ENCODE assay signal across 23 cellular contexts in genomic region chr17:35972066-35972465, GRCh38. TPM values are rescaled to one million over a fixed set of nuclear protein-coding genes. Genes with fewer than 3 reads are reported as not detected.
DNase-seq lines count a peak whose midpoint lies in the region; ATAC-seq, FAIRE-seq and TF ChIP-seq lines count a peak whose summit lies in the region.
"Had no signal": no experiment of that assay in that cellular context is flagged by ENCODE, and none has a peak within 500 bp of the region (broad histone marks: within the 10 kb centered on the region; RNA-seq: fewer than 3 reads in every experiment).

No MANE protein-coding gene starts in this region.

- H3K27ac ChIP-seq in HepG2 (ENCODE audit: extremely low read length, insufficient read depth, low read length), result peak overlapping the region; percentile 85

- no peaks in the 10 kb centered on the region for H3K9me3 ChIP-seq in HepG2 (ENCODE audit: low read length)
- H3K9me3 ChIP-seq: BE2C had no signal

- H2AFZ ChIP-seq in HepG2 (ENCODE audit: low read length), result no peak overlapping the region
- H2AFZ ChIP-seq: GM23338 had no signal

- peak overlapping the region; percentile 68 for H3K4me2 ChIP-seq in HepG2 (ENCODE audit: low read depth, low read length)
- H3K4me2 ChIP-seq: GM23338 had no signal

- no peak for TF ChIP-seq RAD21 in HepG2 (CRISPR knock-in tag; IDR thresholded peaks at IDR 0.05)

- ATAC-seq in HepG2, result no peak
- ATAC-seq in HG02884 (IDR thresholded peaks at IDR 0.05; ENCODE audit: unreplicated experiment), result no peak
- ATAC-seq: GM23338 had no signal

- H3K79me2 ChIP-seq in HepG2 (ENCODE audit: insufficient read depth, low read length), result no peaks in the 10 kb centered on the region

- BruUV-seq in HepG2 (replicated peaks; lab: Mats Ljungman, UMichigan), result no TSS peak

- no peaks in the 10 kb centered on the region for H4K20me1 ChIP-seq in HepG2 (ENCODE audit: insufficient read depth, low read length)

- H3K4me3 ChIP-seq in HepG2 (replicated peaks in 1 of 3; ENCODE audit: insufficient read depth in 1 of 3, low read depth in 2 of 3, low read length in 3 of 3), result no peak overlapping the region
- H3K4me3 ChIP-seq: GM23338 had no signal

- no peaks in the 10 kb centered on the region for H3K27me3 ChIP-seq in HepG2 (ENCODE audit: control insufficient read depth in 1 of 2, insufficient read depth in 2 of 2, low read length in 2 of 2)

- POLR2A ChIA-PET in HepG2 (lab: Yijun Ruan, JAX), result interaction anchor here (1.8 to 5.9 kb wide), 8 partner anchors 10 to 175 kb away, joined by 5 to 197 read pairs (median 24); partner anchors contain the start of genes CCL15 and CCL16

- in situ Hi-C loops in SK-MEL-5 (cut with HindIII; ENCODE audit: low pct_unique_long_range_greater_than_20kb, low sequenced_read_pairs) (no loop called here), HepG2 (cut with HindIII; ENCODE audit: extremely low pct_ligation_motif_present, low pct_unique_long_range_greater_than_20kb) (loop anchor here (5.0 to 25.0 kb wide), 4 partner anchors 35 to 515 kb away; partner anchors contain the start of gene ZNHIT3)

- no peak overlapping the region for H3K4me3 Mint-ChIP-seq in progenitor cell of endocrine pancreas (ENCODE audit: low read depth)
- H3K4me3 Mint-ChIP-seq: CD4-positive, CD25-positive, alpha-beta regulatory T cell; CD8-positive, alpha-beta memory T cell; GM23338; IgD-negative memory B cell had no signal

- peak in 1 of 2 experiments; percentile 49; a peak in 1 of 4 replicates for TF ChIP-seq EP300 in HepG2 (IDR thresholded peaks at IDR 0.05; ENCODE audit: low read depth in 2 of 2, low read length in 2 of 2)
- no peak for TF ChIP-seq EP300 in HepG2 (CRISPR knock-in tag; IDR thresholded peaks at IDR 0.05; ENCODE audit: borderline replicate concordance)

- TF ChIP-seq CTCF in HepG2 (CRISPR knock-in tag; IDR thresholded peaks at IDR 0.05) (0 out of 2 replicates have a peak, but pooled peaks have one; percentile 1), progenitor cell of endocrine pancreas (IDR thresholded peaks at IDR 0.05; ENCODE audit: unreplicated experiment) (no peak)

- H3K9ac ChIP-seq in HepG2 (ENCODE audit: insufficient read depth, low read depth, low read length), result peak overlapping the region; percentile 48; the same call in 1 of the 2 replicates

- peaks cover 92% of the 10 kb centered on the region for H3K4me1 ChIP-seq in HepG2 (ENCODE audit: insufficient read depth, low read length)
- H3K4me1 ChIP-seq: BE2C had no signal

- no peak for TF ChIP-seq POLR2A in HepG2 (IDR thresholded peaks at IDR 0.05; ENCODE audit: insufficient read depth in 1 of 2, low read depth in 2 of 2, low read length in 2 of 2)

- H3K27ac Mint-ChIP-seq in progenitor cell of endocrine pancreas, result peak overlapping the region; percentile 45
- H3K27ac Mint-ChIP-seq: GM23338, IgD-negative memory B cell had no signal

- no peaks in the 10 kb centered on the region for H3K36me3 ChIP-seq in HepG2 (replicated peaks in 1 of 2; ENCODE audit: control insufficient read depth in 1 of 2, insufficient read depth in 2 of 2, low read length in 2 of 2)
- H3K36me3 ChIP-seq: BE2C had no signal

- 40% methylated on average over 1 of the region's 1 CpG for WGBS in HepG2 (ENCODE audit: low lambda C conversion rate)

- DNase-seq in SK-MEL-5 (ENCODE audit: low read depth, low spot score), result peak; percentile 65
- peak; percentile 40 for DNase-seq in HepG2 (ENCODE audit: low spot score)
- DNase-seq in progenitor cell of endocrine pancreas (ENCODE audit: low spot score, unreplicated experiment), result no peak
- no peak for DNase-seq in iPS-NIHi7 (ENCODE audit: extremely low spot score)
- no peak for DNase-seq in NCI-H82 (lab: John Stamatoyannopoulos, UW)
- DNase-seq: ACHN; BE2C; C1 segment of cervical spinal cord; CD4-positive, CD25-positive, alpha-beta regulatory T cell; CD8-positive, alpha-beta memory T cell; DMS153; DMS79; GDM1; HCEC 1CT had no signal

- H3K4me1 Mint-ChIP-seq in progenitor cell of endocrine pancreas (ENCODE audit: low read depth), result peaks cover 50% of the 10 kb centered on the region

- intact Hi-C loops in HepG2 (cut with micrococcal nuclease; ENCODE audit: unreplicated experiment), result no loop called here

- FAIRE-seq in HepG2 (lab: Jason Lieb, UNC), result no peak
- FAIRE-seq: A204.1, GM12892, GM18507, H54, HTR-8/SVneo had no signal

- no peaks in the 10 kb centered on the region for H3K27me3 Mint-ChIP-seq in progenitor cell of endocrine pancreas
- H3K27me3 Mint-ChIP-seq: CD8-positive, alpha-beta memory T cell had no signal

- H3K9me3 Mint-ChIP-seq in progenitor cell of endocrine pancreas (ENCODE audit: low read depth), result peaks cover 4% of the 10 kb centered on the region
- H3K9me3 Mint-ChIP-seq: CD8-positive, alpha-beta memory T cell; GM23338; IgD-negative memory B cell had no signal

- H3K36me3 Mint-ChIP-seq in progenitor cell of endocrine pancreas (ENCODE audit: insufficient read depth), result peaks cover 3% of the 10 kb centered on the region
- H3K36me3 Mint-ChIP-seq: CD4-positive, CD25-positive, alpha-beta regulatory T cell; CD8-positive, alpha-beta memory T cell; IgD-negative memory B cell had no signal

- CTCF ChIA-PET in HepG2 (lab: Yijun Ruan, JAX; ENCODE audit: low intra/inter-chr PET ratio, low total read pairs), result no interaction called here

RNA-seq across cellular contexts. Expression of gene CCL16, which starts 9.2 kb away (rescaled TPM):
- not detected in 2 replicates for total RNA-seq in SK-MEL-5 (2014; rRNA removed; shearing (Covaris generic))
- not detected in 2 replicates for polyA plus RNA-seq in SK-MEL-5 (2015; cell fraction: cytosol; rRNA removed)
- polyA plus RNA-seq in SK-MEL-5 (2015; cell fraction: nucleus; rRNA removed), result not detected in 2 replicates
- total RNA-seq in HepG2 (2016; rRNA removed; fragmentation: Illumina TruSeq; extraction: Trizol) (0.51 and 2.0 TPM in 2 replicates), progenitor cell of endocrine pancreas (not detected in 2 replicates)
- 0.62 and 0.91 TPM in 2 replicates for total RNA-seq in HepG2 (2016; cell fraction: cytosol; rRNA removed; fragmentation: Illumina TruSeq; extraction: Trizol; ENCODE audit: low read depth)
- 0.71 and 2.3 TPM in 2 replicates for total RNA-seq in HepG2 (2016; cell fraction: insoluble cytoplasmic fraction; rRNA removed; fragmentation: Illumina TruSeq; extraction: Trizol)
- 0.55 and 0.83 TPM in 2 replicates for total RNA-seq in HepG2 (2016; cell fraction: membrane; rRNA removed; fragmentation: Illumina TruSeq; extraction: Trizol)
- 1.7 and 2.2 TPM in 2 replicates for total RNA-seq in HepG2 (2016; cell fraction: nucleus; rRNA removed; fragmentation: Illumina TruSeq; extraction: Trizol)
- 14.7 and 17.7 TPM in 2 replicates for polyA plus RNA-seq in HepG2 (2011; rRNA removed)
- polyA plus RNA-seq in HepG2 (2011; cell fraction: cytosol; rRNA removed), result 17.4 and 19.0 TPM in 2 replicates
- 6.6 and 8.9 TPM in 2 replicates for polyA plus RNA-seq in HepG2 (2011; cell fraction: nucleus; rRNA removed)
- 7.1 and 20.8 TPM in 2 replicates for polyA plus RNA-seq in HepG2 (2012)
- 0.47 and 0.55 TPM in 2 replicates for polyA plus RNA-seq in HepG2 (2016; cell fraction: cytosol; fragmentation: Illumina TruSeq; extraction: Trizol; ENCODE audit: low read depth)
- 0.69 and 1.0 TPM in 2 replicates for polyA plus RNA-seq in HepG2 (2016; cell fraction: insoluble cytoplasmic fraction; fragmentation: Illumina TruSeq; extraction: Trizol; ENCODE audit: low read depth)
- 0.35 and 0.84 TPM in 2 replicates for polyA plus RNA-seq in HepG2 (2016; cell fraction: membrane; fragmentation: Illumina TruSeq; extraction: Trizol; ENCODE audit: low read depth)
- polyA plus RNA-seq in HepG2 (2016; cell fraction: nucleus; fragmentation: Illumina TruSeq; extraction: Trizol; ENCODE audit: insufficient read depth, low read depth), result 2.5 and 2.7 TPM in 2 replicates
- 11.6 TPM in 1 of 2 replicates, not detected in the other for polyA minus RNA-seq in HepG2 (2011; rRNA and poly(A)+ RNA removed; ENCODE audit: low replicate concordance)
- 6.2 and 9.4 TPM in 2 replicates for polyA minus RNA-seq in HepG2 (2011; cell fraction: cytosol; rRNA and poly(A)+ RNA removed)
- polyA minus RNA-seq in HepG2 (2011; cell fraction: nucleus; rRNA and poly(A)+ RNA removed), result 7.7 and 11.8 TPM in 2 replicates
- total RNA-seq: CD4-positive, CD25-positive, alpha-beta regulatory T cell; CD8-positive, alpha-beta memory T cell; Daoy; GM23338 had no signal
- polyA plus RNA-seq: CD4-positive, CD25-positive, alpha-beta regulatory T cell; CD8-positive, alpha-beta memory T cell; GM23338; IgD-negative memory B cell had no signal

RNA-seq across cellular contexts. Expression of gene CCL14, which starts 14.5 kb away (rescaled TPM):
- not detected in 2 replicates for total RNA-seq in SK-MEL-5 (2014; rRNA removed; shearing (Covaris generic))
- polyA plus RNA-seq in SK-MEL-5 (2015; cell fraction: cytosol; rRNA removed), result not detected in 2 replicates
- not detected in 2 replicates for polyA plus RNA-seq in SK-MEL-5 (2015; cell fraction: nucleus; rRNA removed)
- total RNA-seq in HepG2 (2016; rRNA removed; fragmentation: Illumina TruSeq; extraction: Trizol), result 1.1 and 1.3 TPM in 2 replicates
- total RNA-seq in HepG2 (2016; cell fraction: cytosol; rRNA removed; fragmentation: Illumina TruSeq; extraction: Trizol; ENCODE audit: low read depth), result 0.18 and 0.61 TPM in 2 replicates
- 0.06 and 1.2 TPM in 2 replicates for total RNA-seq in HepG2 (2016; cell fraction: insoluble cytoplasmic fraction; rRNA removed; fragmentation: Illumina TruSeq; extraction: Trizol)
- 0.14 and 0.49 TPM in 2 replicates for total RNA-seq in HepG2 (2016; cell fraction: membrane; rRNA removed; fragmentation: Illumina TruSeq; extraction: Trizol)
- total RNA-seq in HepG2 (2016; cell fraction: nucleus; rRNA removed; fragmentation: Illumina TruSeq; extraction: Trizol), result 0.99 and 1.9 TPM in 2 replicates
- 0.86 and 1.7 TPM in 2 replicates for polyA plus RNA-seq in HepG2 (2011; rRNA removed)
- 0.12 and 0.14 TPM in 2 replicates for polyA plus RNA-seq in HepG2 (2011; cell fraction: cytosol; rRNA removed)
- polyA plus RNA-seq in HepG2 (2011; cell fraction: nucleus; rRNA removed), result 3.6 and 3.7 TPM in 2 replicates
- polyA plus RNA-seq in HepG2 (2012), result 0.76 and 1.3 TPM in 2 replicates
- 0.41 and 0.44 TPM in 2 replicates for polyA plus RNA-seq in HepG2 (2016; cell fraction: cytosol; fragmentation: Illumina TruSeq; extraction: Trizol; ENCODE audit: low read depth)
- polyA plus RNA-seq in HepG2 (2016; cell fraction: insoluble cytoplasmic fraction; fragmentation: Illumina TruSeq; extraction: Trizol; ENCODE audit: low read depth), result 0.74 TPM in 1 of 2 replicates, not detected in the other
- 0.05 TPM in 1 of 2 replicates, not detected in the other for polyA plus RNA-seq in HepG2 (2016; cell fraction: membrane; fragmentation: Illumina TruSeq; extraction: Trizol; ENCODE audit: low read depth)
- polyA plus RNA-seq in HepG2 (2016; cell fraction: nucleus; fragmentation: Illumina TruSeq; extraction: Trizol; ENCODE audit: insufficient read depth, low read depth), result 1.6 and 4.2 TPM in 2 replicates
- polyA minus RNA-seq in HepG2 (2011; rRNA and poly(A)+ RNA removed; ENCODE audit: low replicate concordance), result 2.0 TPM in 1 of 2 replicates, not detected in the other
- polyA minus RNA-seq in HepG2 (2011; cell fraction: cytosol; rRNA and poly(A)+ RNA removed), result not detected in 2 replicates
- 4.8 and 5.7 TPM in 2 replicates for polyA minus RNA-seq in HepG2 (2011; cell fraction: nucleus; rRNA and poly(A)+ RNA removed)
- total RNA-seq in progenitor cell of endocrine pancreas, result not detected in 2 replicates
- total RNA-seq: CD4-positive, CD25-positive, alpha-beta regulatory T cell; CD8-positive, alpha-beta memory T cell; Daoy; GM23338 had no signal
- polyA plus RNA-seq: CD4-positive, CD25-positive, alpha-beta regulatory T cell; CD8-positive, alpha-beta memory T cell; GM23338; IgD-negative memory B cell had no signal

RNA-seq across cellular contexts. Expression of gene LYZL6, which starts 28.6 kb away (rescaled TPM):
- total RNA-seq in SK-MEL-5 (2014; rRNA removed; shearing (Covaris generic)), result not detected in 2 replicates
- not detected in 2 replicates for polyA plus RNA-seq in SK-MEL-5 (2015; cell fraction: cytosol; rRNA removed)
- polyA plus RNA-seq in SK-MEL-5 (2015; cell fraction: nucleus; rRNA removed), result not detected in 2 replicates
- total RNA-seq in HepG2 (2016; rRNA removed; fragmentation: Illumina TruSeq; extraction: Trizol), result not detected in 2 replicates
- total RNA-seq in HepG2 (2016; cell fraction: cytosol; rRNA removed; fragmentation: Illumina TruSeq; extraction: Trizol; ENCODE audit: low read depth), result not detected in 2 replicates
- not detected in 2 replicates for total RNA-seq in HepG2 (2016; cell fraction: insoluble cytoplasmic fraction; rRNA removed; fragmentation: Illumina TruSeq; extraction: Trizol)
- not detected in 2 replicates for total RNA-seq in HepG2 (2016; cell fraction: membrane; rRNA removed; fragmentation: Illumina TruSeq; extraction: Trizol)
- not detected in 2 replicates for total RNA-seq in HepG2 (2016; cell fraction: nucleus; rRNA removed; fragmentation: Illumina TruSeq; extraction: Trizol)
- polyA plus RNA-seq in HepG2 (2011; rRNA removed), result not detected in 2 replicates
- polyA plus RNA-seq in HepG2 (2011; cell fraction: cytosol; rRNA removed), result not detected in 2 replicates
- polyA plus RNA-seq in HepG2 (2011; cell fraction: nucleus; rRNA removed), result not detected in 2 replicates
- polyA plus RNA-seq in HepG2 (2012), result not detected in 2 replicates
- polyA plus RNA-seq in HepG2 (2016; cell fraction: cytosol; fragmentation: Illumina TruSeq; extraction: Trizol; ENCODE audit: low read depth), result not detected in 2 replicates
- polyA plus RNA-seq in HepG2 (2016; cell fraction: insoluble cytoplasmic fraction; fragmentation: Illumina TruSeq; extraction: Trizol; ENCODE audit: low read depth), result not detected in 2 replicates
- polyA plus RNA-seq in HepG2 (2016; cell fraction: membrane; fragmentation: Illumina TruSeq; extraction: Trizol; ENCODE audit: low read depth), result not detected in 2 replicates
- polyA plus RNA-seq in HepG2 (2016; cell fraction: nucleus; fragmentation: Illumina TruSeq; extraction: Trizol; ENCODE audit: insufficient read depth, low read depth), result not detected in 2 replicates
- not detected in 2 replicates for polyA minus RNA-seq in HepG2 (2011; rRNA and poly(A)+ RNA removed; ENCODE audit: low replicate concordance)
- polyA minus RNA-seq in HepG2 (2011; cell fraction: cytosol; rRNA and poly(A)+ RNA removed), result not detected in 2 replicates
- polyA minus RNA-seq in HepG2 (2011; cell fraction: nucleus; rRNA and poly(A)+ RNA removed), result not detected in 2 replicates
- total RNA-seq in progenitor cell of endocrine pancreas, result not detected in 2 replicates
- total RNA-seq: CD4-positive, CD25-positive, alpha-beta regulatory T cell; CD8-positive, alpha-beta memory T cell; Daoy; GM23338 had no signal
- polyA plus RNA-seq: CD4-positive, CD25-positive, alpha-beta regulatory T cell; CD8-positive, alpha-beta memory T cell; GM23338; IgD-negative memory B cell had no signal

RNA-seq across cellular contexts. Expression of gene CCL15, which starts 29.3 kb away (rescaled TPM):
- not detected in 2 replicates for total RNA-seq in SK-MEL-5 (2014; rRNA removed; shearing (Covaris generic))
- not detected in 2 replicates for polyA plus RNA-seq in SK-MEL-5 (2015; cell fraction: cytosol; rRNA removed)
- polyA plus RNA-seq in SK-MEL-5 (2015; cell fraction: nucleus; rRNA removed), result not detected in 2 replicates
- 23.2 and 29.2 TPM in 2 replicates for total RNA-seq in HepG2 (2016; rRNA removed; fragmentation: Illumina TruSeq; extraction: Trizol)
- total RNA-seq in HepG2 (2016; cell fraction: cytosol; rRNA removed; fragmentation: Illumina TruSeq; extraction: Trizol; ENCODE audit: low read depth), result 7.6 and 9.4 TPM in 2 replicates
- 24.0 and 25.7 TPM in 2 replicates for total RNA-seq in HepG2 (2016; cell fraction: insoluble cytoplasmic fraction; rRNA removed; fragmentation: Illumina TruSeq; extraction: Trizol)
- 17.3 and 18.4 TPM in 2 replicates for total RNA-seq in HepG2 (2016; cell fraction: membrane; rRNA removed; fragmentation: Illumina TruSeq; extraction: Trizol)
- total RNA-seq in HepG2 (2016; cell fraction: nucleus; rRNA removed; fragmentation: Illumina TruSeq; extraction: Trizol), result 24.4 and 27.1 TPM in 2 replicates
- 37.4 and 45.9 TPM in 2 replicates for polyA plus RNA-seq in HepG2 (2011; rRNA removed)
- polyA plus RNA-seq in HepG2 (2011; cell fraction: cytosol; rRNA removed), result 32.9 and 35.1 TPM in 2 replicates
- polyA plus RNA-seq in HepG2 (2011; cell fraction: nucleus; rRNA removed), result 37.4 and 37.8 TPM in 2 replicates
- polyA plus RNA-seq in HepG2 (2012), result 29.0 and 46.2 TPM in 2 replicates
- 7.2 and 10.7 TPM in 2 replicates for polyA plus RNA-seq in HepG2 (2016; cell fraction: cytosol; fragmentation: Illumina TruSeq; extraction: Trizol; ENCODE audit: low read depth)
- 25.9 and 27.3 TPM in 2 replicates for polyA plus RNA-seq in HepG2 (2016; cell fraction: insoluble cytoplasmic fraction; fragmentation: Illumina TruSeq; extraction: Trizol; ENCODE audit: low read depth)
- 16.6 and 18.1 TPM in 2 replicates for polyA plus RNA-seq in HepG2 (2016; cell fraction: membrane; fragmentation: Illumina TruSeq; extraction: Trizol; ENCODE audit: low read depth)
- polyA plus RNA-seq in HepG2 (2016; cell fraction: nucleus; fragmentation: Illumina TruSeq; extraction: Trizol; ENCODE audit: insufficient read depth, low read depth), result 30.3 and 34.8 TPM in 2 replicates
- 24.4 TPM in 1 of 2 replicates, not detected in the other for polyA minus RNA-seq in HepG2 (2011; rRNA and poly(A)+ RNA removed; ENCODE audit: low replicate concordance)
- polyA minus RNA-seq in HepG2 (2011; cell fraction: cytosol; rRNA and poly(A)+ RNA removed), result 8.7 and 9.6 TPM in 2 replicates
- 36.2 and 45.1 TPM in 2 replicates for polyA minus RNA-seq in HepG2 (2011; cell fraction: nucleus; rRNA and poly(A)+ RNA removed)
- total RNA-seq in progenitor cell of endocrine pancreas, result 0.29 TPM in 1 of 2 replicates, not detected in the other
- total RNA-seq: CD4-positive, CD25-positive, alpha-beta regulatory T cell; CD8-positive, alpha-beta memory T cell; Daoy; GM23338 had no signal
- polyA plus RNA-seq: CD4-positive, CD25-positive, alpha-beta regulatory T cell; CD8-positive, alpha-beta memory T cell; GM23338; IgD-negative memory B cell had no signal

RNA-seq across cellular contexts. Expression of gene RDM1, which starts 41.5 kb away (rescaled TPM):
- total RNA-seq in SK-MEL-5 (2014; rRNA removed; shearing (Covaris generic)), result 0.40 and 0.45 TPM in 2 replicates
- 0.56 and 1.4 TPM in 2 replicates for polyA plus RNA-seq in SK-MEL-5 (2015; cell fraction: cytosol; rRNA removed)
- polyA plus RNA-seq in SK-MEL-5 (2015; cell fraction: nucleus; rRNA removed), result 3.0 and 8.2 TPM in 2 replicates
- total RNA-seq in HepG2 (2016; rRNA removed; fragmentation: Illumina TruSeq; extraction: Trizol), result 0.40 TPM in 1 of 2 replicates, not detected in the other
- not detected in 2 replicates for total RNA-seq in HepG2 (2016; cell fraction: cytosol; rRNA removed; fragmentation: Illumina TruSeq; extraction: Trizol; ENCODE audit: low read depth)
- 0.09 TPM in 1 of 2 replicates, not detected in the other for total RNA-seq in HepG2 (2016; cell fraction: insoluble cytoplasmic fraction; rRNA removed; fragmentation: Illumina TruSeq; extraction: Trizol)
- total RNA-seq in HepG2 (2016; cell fraction: membrane; rRNA removed; fragmentation: Illumina TruSeq; extraction: Trizol), result not detected in 2 replicates
- total RNA-seq in HepG2 (2016; cell fraction: nucleus; rRNA removed; fragmentation: Illumina TruSeq; extraction: Trizol), result not detected in 2 replicates
- 0.14 and 0.28 TPM in 2 replicates for polyA plus RNA-seq in HepG2 (2011; rRNA removed)
- 0.09 TPM in 1 of 2 replicates, not detected in the other for polyA plus RNA-seq in HepG2 (2011; cell fraction: cytosol; rRNA removed)
- 0.10 TPM in 1 of 2 replicates, not detected in the other for polyA plus RNA-seq in HepG2 (2011; cell fraction: nucleus; rRNA removed)
- 0.55 TPM in 1 of 2 replicates, not detected in the other for polyA plus RNA-seq in HepG2 (2012)
- polyA plus RNA-seq in HepG2 (2016; cell fraction: cytosol; fragmentation: Illumina TruSeq; extraction: Trizol; ENCODE audit: low read depth), result not detected in 2 replicates
- polyA plus RNA-seq in HepG2 (2016; cell fraction: insoluble cytoplasmic fraction; fragmentation: Illumina TruSeq; extraction: Trizol; ENCODE audit: low read depth), result 0.34 TPM in 1 of 2 replicates, not detected in the other
- polyA plus RNA-seq in HepG2 (2016; cell fraction: membrane; fragmentation: Illumina TruSeq; extraction: Trizol; ENCODE audit: low read depth), result not detected in 2 replicates
- not detected in 2 replicates for polyA plus RNA-seq in HepG2 (2016; cell fraction: nucleus; fragmentation: Illumina TruSeq; extraction: Trizol; ENCODE audit: insufficient read depth, low read depth)
- 0.70 and 1.4 TPM in 2 replicates for polyA minus RNA-seq in HepG2 (2011; rRNA and poly(A)+ RNA removed; ENCODE audit: low replicate concordance)
- not detected in 2 replicates for polyA minus RNA-seq in HepG2 (2011; cell fraction: cytosol; rRNA and poly(A)+ RNA removed)
- polyA minus RNA-seq in HepG2 (2011; cell fraction: nucleus; rRNA and poly(A)+ RNA removed), result not detected in 2 replicates
- 4.2 and 4.8 TPM in 2 replicates for total RNA-seq in progenitor cell of endocrine pancreas
- total RNA-seq: CD4-positive, CD25-positive, alpha-beta regulatory T cell had no signal
- polyA plus RNA-seq: IgD-negative memory B cell had no signal

Comparison
In these comparisons a context has a peak if more than half of its experiments do, and no peak if none do; other contexts are left out.
1. DNase-seq: peak in SK-MEL-5 (single experiment) and HepG2 (single experiment); none in progenitor cell of endocrine pancreas (single experiment), iPS-NIHi7 (single experiment) and NCI-H82 (single experiment).